8 cellular contexts compared by ENCODE assay signal in the genomic region with DNA sequence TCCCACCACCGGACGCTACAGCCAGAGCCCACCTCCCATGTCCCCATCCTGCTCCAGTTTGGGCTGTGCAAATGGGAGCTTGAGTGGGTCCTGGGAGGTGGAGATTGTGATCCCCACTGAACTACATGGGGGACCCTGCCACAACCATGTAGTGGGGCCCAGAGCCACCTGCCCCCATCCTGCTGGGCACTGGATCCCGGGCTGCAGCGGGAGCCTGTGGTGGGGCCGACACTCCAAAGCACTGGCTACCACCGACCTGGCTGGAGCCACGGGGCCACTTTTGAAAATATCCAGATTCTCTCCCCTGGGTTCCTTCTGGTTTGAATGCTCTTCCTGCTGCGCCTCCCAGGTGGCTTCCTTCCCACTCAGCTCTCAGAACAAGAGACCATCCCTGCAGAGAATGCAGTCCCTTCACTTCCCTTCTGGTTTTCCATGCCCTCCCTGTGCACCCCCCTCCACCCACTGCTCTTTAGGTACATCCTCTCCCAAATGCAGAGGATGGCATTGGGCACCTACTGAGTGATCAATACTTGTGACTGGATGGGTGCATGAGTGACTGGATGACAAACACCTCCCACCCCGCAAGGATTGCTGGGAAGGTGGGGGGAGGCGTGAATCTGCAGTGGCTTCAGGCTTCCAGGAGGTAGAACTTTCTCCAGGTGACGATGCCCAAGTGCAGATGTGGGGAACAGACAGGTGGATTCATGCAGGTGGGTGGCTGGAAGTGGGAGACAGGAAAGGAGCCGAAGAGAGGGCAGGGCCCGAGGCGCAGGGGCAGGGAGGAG. TPM values are rescaled to one million over a fixed set of nuclear protein-coding genes. Genes with fewer than 3 reads are reported as not detected.
DNase-seq lines count a peak whose midpoint lies in the region; ATAC-seq and TF ChIP-seq lines count a peak whose summit lies in the region.

No MANE protein-coding gene starts in this region.

- H3K4me1 Mint-ChIP-seq in activated naive CD8-positive, alpha-beta T cell (ENCODE audit: low read depth): peaks cover 21% of the 10 kb centered on the region

- no peaks in the 10 kb centered on the region for H3K36me3 ChIP-seq in lower lobe of right lung

- no peaks in the 10 kb centered on the region for H3K9me3 ChIP-seq in right cardiac atrium (ENCODE audit: control insufficient read depth, low read length)
- no peaks in the 10 kb centered on the region for H3K9me3 ChIP-seq in lower lobe of right lung

- no peaks in the 10 kb centered on the region for H3K36me3 Mint-ChIP-seq in activated naive CD8-positive, alpha-beta T cell

- H3K4me3 ChIP-seq in right cardiac atrium (ENCODE audit: low read length) (peak overlapping the region; percentile 94), lower lobe of right lung (peak overlapping the region; percentile 75)

- WGBS in right cardiac atrium: 76% methylated on average over 14 of the region's 14 CpGs

- H3K4me1 ChIP-seq in right cardiac atrium (ENCODE audit: control insufficient read depth, insufficient read depth, low read length): no peaks in the 10 kb centered on the region
- peaks cover 38% of the 10 kb centered on the region for H3K4me1 ChIP-seq in lower lobe of right lung

- no peaks in the 10 kb centered on the region for H3K9me3 Mint-ChIP-seq in activated naive CD8-positive, alpha-beta T cell (ENCODE audit: low read depth)

- no peak overlapping the region for H3K27ac Mint-ChIP-seq in activated naive CD8-positive, alpha-beta T cell

- H3K27me3 ChIP-seq in right cardiac atrium (ENCODE audit: control insufficient read depth, insufficient read depth): no peaks in the 10 kb centered on the region
- H3K27me3 ChIP-seq in lower lobe of right lung (ENCODE audit: low read depth): no peaks in the 10 kb centered on the region

- TF ChIP-seq CTCF in lower lobe of right lung (IDR thresholded peaks at IDR 0.05): no peak

- H3K4me3 Mint-ChIP-seq in activated naive CD8-positive, alpha-beta T cell: peak overlapping the region; percentile 79

- intact Hi-C loops in right cardiac atrium (cut with DNase I): no loop called here
- intact Hi-C loops in left ventricle myocardium superior (cut with micrococcal nuclease): no loop called here
- intact Hi-C loops in lower lobe of right lung (cut with DNase I): no loop called here

- peak in 1 of 3 donors; percentile 23 for DNase-seq in right cardiac atrium
- no peak for DNase-seq in left ventricle myocardium superior
- DNase-seq in lower lobe of right lung: no peak
- DNase-seq in NCI-H1417 (lab: John Stamatoyannopoulos, UW): no peak
- no peak for DNase-seq in HCEC 1CT
- no peak for DNase-seq in T-helper 9 cell

- no peak overlapping the region for H3K27ac ChIP-seq in right cardiac atrium (ENCODE audit: low read length)
- peak overlapping the region; percentile 92 for H3K27ac ChIP-seq in lower lobe of right lung

- ATAC-seq in right cardiac atrium (no peak), left ventricle myocardium superior (no peak), lower lobe of right lung (no peak), GM18870 (IDR thresholded peaks at IDR 0.05; ENCODE audit: unreplicated experiment) (no peak)

- no peaks in the 10 kb centered on the region for H3K27me3 Mint-ChIP-seq in activated naive CD8-positive, alpha-beta T cell

RNA-seq across cellular contexts. Expression of gene UNC93B1, which starts 0.8 kb away (rescaled TPM):
- total RNA-seq in right cardiac atrium (10 to 100 TPM in 3 of 4 donors, 1 to 10 TPM in 1; 9.0 to 13.2 (median 11.9) TPM), left ventricle myocardium superior (7.6 TPM), lower lobe of right lung (121 TPM)
- polyA plus RNA-seq in right cardiac atrium: 6.9 TPM

RNA-seq across cellular contexts. Expression of gene ALDH3B1, which starts 5.4 kb away (rescaled TPM):
- 1 to 10 TPM; 3.8 to 5.7 (median 4.9) TPM for total RNA-seq in right cardiac atrium
- polyA plus RNA-seq in right cardiac atrium: 2.9 TPM
- 4.9 TPM for total RNA-seq in left ventricle myocardium superior
- 104 TPM for total RNA-seq in lower lobe of right lung

RNA-seq across cellular contexts. Expression of gene NDUFS8, which starts 25.7 kb away (rescaled TPM):
- 100 to 1,000 TPM; 334 to 454 (median 391) TPM for total RNA-seq in right cardiac atrium
- 642 TPM for polyA plus RNA-seq in right cardiac atrium
- total RNA-seq in left ventricle myocardium superior: 514 TPM
- total RNA-seq in lower lobe of right lung: 95.5 TPM

RNA-seq across cellular contexts. Expression of gene TCIRG1, which starts 34.1 kb away (rescaled TPM):
- total RNA-seq in right cardiac atrium (10 to 100 TPM; 23.4 to 40.2 (median 36.6) TPM), left ventricle myocardium superior (25.8 TPM), lower lobe of right lung (276 TPM)
- polyA plus RNA-seq in right cardiac atrium: 38.3 TPM

Comparison
In these comparisons a context has a peak if more than half of its experiments do, and no peak if none do; other contexts are left out.
1. RNA of gene ALDH3B1, which starts 5.4 kb away (total RNA-seq): 104 TPM in lower lobe of right lung (single experiment); 3.8 to 5.7 TPM in right cardiac atrium and 4.9 TPM in left ventricle myocardium superior (single experiment); every median in the first group is over 10 times any median in the second.